ENCODE assay signal across 8 cellular contexts in the genomic region with DNA sequence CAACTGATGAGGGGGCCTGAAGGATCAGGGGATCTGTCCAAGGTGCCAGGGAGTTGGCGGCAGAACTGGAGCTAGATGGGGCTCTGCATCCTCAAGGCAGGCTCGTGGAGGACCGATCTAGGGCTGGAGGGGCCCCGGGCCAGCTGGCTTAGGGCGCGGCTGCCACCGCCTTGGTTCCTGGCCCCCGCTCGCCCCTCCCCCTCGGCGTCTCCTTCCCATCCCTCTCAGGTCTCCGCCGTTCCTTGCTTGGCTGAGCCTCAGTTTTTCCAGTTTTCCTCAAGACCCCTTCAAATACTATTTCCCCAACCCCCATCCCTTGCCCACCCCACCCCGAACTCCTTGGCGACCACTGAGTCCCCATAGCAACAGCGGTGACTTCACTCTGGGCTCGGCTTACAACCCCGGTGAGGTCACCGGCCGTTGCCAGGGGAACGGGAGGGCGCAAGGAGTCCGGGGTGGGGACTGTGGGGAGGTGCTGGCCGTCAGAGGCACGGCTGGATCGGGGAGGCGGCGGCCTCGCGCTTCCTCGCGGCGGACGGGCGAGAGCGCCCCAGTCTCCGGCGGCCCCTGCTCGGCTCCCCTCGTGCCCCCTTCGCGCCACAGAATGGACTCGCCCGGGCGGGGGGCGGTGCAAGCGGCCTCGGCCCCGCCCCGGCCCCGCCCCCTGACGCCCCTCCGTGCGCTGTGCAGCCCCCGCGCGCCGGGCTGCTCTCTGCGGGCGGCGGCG. TPM values are rescaled to one million over a fixed set of nuclear protein-coding genes. Genes with fewer than 3 reads are reported as not detected.
DNase-seq lines count a peak whose midpoint lies in the region; ATAC-seq and TF ChIP-seq lines count a peak whose summit lies in the region.

No MANE protein-coding gene starts in this region.

- TF ChIP-seq POLR2A in GM18505 (IDR thresholded peaks at IDR 0.05; ENCODE audit: borderline replicate concordance, extremely low read depth, insufficient read depth, insufficient read length): no peak

- H3K9me3 ChIP-seq in esophagus (ENCODE audit: control insufficient read depth in 2 of 2, insufficient read depth in 1 of 2, low read depth in 1 of 2, low read length in 1 of 2) (no peaks in the 10 kb centered on the region), mononuclear cell (ENCODE audit: low read depth, low read length) (no peaks in the 10 kb centered on the region)

- peak; percentile 69 for ATAC-seq in GM18505 (IDR thresholded peaks at IDR 0.05; ENCODE audit: unreplicated experiment)

- H3K36me3 ChIP-seq in esophagus (ENCODE audit: control insufficient read depth in 2 of 2, insufficient read depth in 2 of 2, low read length in 1 of 2): no peaks in the 10 kb centered on the region

- H3K27ac ChIP-seq in esophagus (ENCODE audit: low read depth in 2 of 2, low read length in 1 of 2): peak overlapping the region in 1 of 2 donors; percentile 5

- DNase-seq in HK-2 (ENCODE audit: unreplicated experiment) (peak; percentile 82), NOMO-1 (lab: John Stamatoyannopoulos, UW; ENCODE audit: unreplicated experiment in 2 of 2) (peak; percentile 22 to 25), OCI-M2 (lab: John Stamatoyannopoulos, UW; ENCODE audit: unreplicated experiment) (no peak)
- peak; percentile 74 for DNase-seq in activated T-cell treated with anti-CD3 and anti-CD28 coated beads, Interleukin-2, amount 50 U/mL, for 1 hour
- DNase-seq in stimulated activated CD8-positive, alpha-beta memory T cell treated with anti-CD3 and anti-CD28 coated beads, Interleukin-2, amount 100 ng/mL, for 1 hour (ENCODE audit: low read depth in 2 of 2): peak; percentile 44 to 52

- peak overlapping the region; percentile 43 to 53 for H3K4me3 ChIP-seq in esophagus (ENCODE audit: low read depth in 1 of 2, low read length in 2 of 2)
- H3K4me3 ChIP-seq in mononuclear cell (ENCODE audit: low read length): peak overlapping the region; percentile 10

- H3K27me3 ChIP-seq in esophagus (ENCODE audit: control insufficient read depth in 1 of 2, insufficient read depth in 2 of 2, low read length in 2 of 2) (no peaks in the 10 kb centered on the region), mononuclear cell (ENCODE audit: insufficient read depth, low read length) (peaks cover 34% of the 10 kb centered on the region)

- WGBS in esophagus, 2 donors: 1% methylated on average over 37 to 62 of the region's 62 CpGs

- H3K4me1 ChIP-seq in esophagus (ENCODE audit: control insufficient read depth in 2 of 2, insufficient read depth in 2 of 2, low read length in 1 of 2) (peaks cover 3 to 5% of the 10 kb centered on the region in 2 donors), mononuclear cell (ENCODE audit: insufficient read depth, low read length) (peaks cover 6% of the 10 kb centered on the region)

RNA-seq across cellular contexts. Expression of a gene that starts 7.5 kb away (rescaled TPM):
- polyA plus RNA-seq in esophagus: under 1 TPM; 0.16 to 0.49 TPM
- 1.6 TPM for total RNA-seq in mononuclear cell

RNA-seq across cellular contexts. Expression of a gene that starts 14.2 kb away (rescaled TPM):
- polyA plus RNA-seq in esophagus: 1 to 10 TPM in 1 of 2 donors, under 1 TPM in 1; 0.77 to 1.3 TPM
- total RNA-seq in mononuclear cell: 1.5 TPM

RNA-seq across cellular contexts. Expression of a gene that starts 18.1 kb away (rescaled TPM):
- polyA plus RNA-seq in esophagus: 10 to 100 TPM; 18.9 to 29.1 TPM
- 24.5 TPM for total RNA-seq in mononuclear cell

RNA-seq across cellular contexts. Expression of a gene that starts 22.8 kb away (rescaled TPM):
- polyA plus RNA-seq in esophagus: 10 to 100 TPM; 20.7 to 45.8 TPM
- total RNA-seq in mononuclear cell: 0.94 TPM

RNA-seq across cellular contexts. Expression of a gene that starts 52.3 kb away (rescaled TPM):
- 1 to 10 TPM; 5.9 to 6.8 TPM for polyA plus RNA-seq in esophagus
- 70.9 TPM for total RNA-seq in mononuclear cell
